Comparison of ENCODE assay signal across 1 cellular context in the genomic region with DNA sequence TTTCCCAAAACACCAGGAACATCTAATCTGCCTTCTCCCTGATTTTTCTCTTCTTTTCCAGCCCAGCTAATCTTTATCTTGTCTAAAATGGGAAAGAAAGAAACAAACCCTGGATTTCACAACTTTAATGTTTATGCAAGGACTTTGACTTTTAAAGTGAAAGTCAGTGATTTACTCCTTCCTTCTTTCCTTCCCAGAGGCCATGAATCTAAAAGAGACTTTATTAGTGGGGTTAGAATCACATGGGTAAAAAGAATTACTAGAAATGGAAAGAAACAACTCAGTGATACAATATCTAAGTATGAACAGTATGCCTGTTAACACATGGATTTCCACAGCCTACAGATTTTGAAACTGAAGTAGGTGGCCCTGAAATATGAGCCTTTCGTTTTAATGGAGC.
TF ChIP-seq lines count a peak whose summit lies in the region.

No MANE protein-coding gene starts in this region.

TF ChIP-seq in IMR-90, 13 proteins besides CTCF, POLR2A, EP300 and RAD21:
- TF ChIP-seq, protein P1, sequence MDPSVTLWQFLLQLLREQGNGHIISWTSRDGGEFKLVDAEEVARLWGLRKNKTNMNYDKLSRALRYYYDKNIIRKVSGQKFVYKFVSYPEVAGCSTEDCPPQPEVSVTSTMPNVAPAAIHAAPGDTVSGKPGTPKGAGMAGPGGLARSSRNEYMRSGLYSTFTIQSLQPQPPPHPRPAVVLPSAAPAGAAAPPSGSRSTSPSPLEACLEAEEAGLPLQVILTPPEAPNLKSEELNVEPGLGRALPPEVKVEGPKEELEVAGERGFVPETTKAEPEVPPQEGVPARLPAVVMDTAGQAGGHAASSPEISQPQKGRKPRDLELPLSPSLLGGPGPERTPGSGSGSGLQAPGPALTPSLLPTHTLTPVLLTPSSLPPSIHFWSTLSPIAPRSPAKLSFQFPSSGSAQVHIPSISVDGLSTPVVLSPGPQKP (IDR thresholded peaks at IDR 0.05; ENCODE audit: borderline replicate concordance, low read depth, low read length) = no peak
- TF ChIP-seq MXI1 (IDR thresholded peaks at IDR 0.05; ENCODE audit: borderline replicate concordance, low read depth, low read length) (no peak), CEBPB (IDR thresholded peaks at IDR 0.05; ENCODE audit: low read depth, low read length) (peak; percentile 73), NFE2L2 (IDR thresholded peaks at IDR 0.05; ENCODE audit: low read depth, low read length) (no peak)
